30 cellular contexts compared by ENCODE assay signal in the genomic region with DNA sequence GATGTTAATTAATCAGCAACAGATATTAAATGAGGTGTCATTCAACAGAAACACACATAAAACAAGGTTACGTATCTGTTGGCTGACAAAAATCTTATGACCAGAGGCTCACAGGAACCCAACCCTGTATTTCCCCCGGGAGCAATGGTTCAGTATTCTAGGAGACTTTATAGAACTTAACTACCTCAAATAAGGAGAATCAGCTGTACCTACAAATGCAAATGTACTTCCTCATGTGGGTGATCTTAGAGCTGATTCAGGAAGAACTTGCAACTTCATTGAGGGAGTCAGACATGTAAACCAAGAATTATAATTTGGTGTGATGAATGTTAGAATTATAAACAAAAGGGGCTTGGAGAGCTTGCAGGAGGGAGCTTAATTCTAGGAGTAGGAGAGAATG. TPM values are rescaled to one million over a fixed set of nuclear protein-coding genes. Genes with fewer than 3 reads are reported as not detected.
"Had no signal": no experiment of that assay in that cellular context is flagged by ENCODE, and none has a peak within 500 bp of the region (broad histone marks: within the 10 kb centered on the region; RNA-seq: fewer than 3 reads in every experiment).

No MANE protein-coding gene starts in this region.

- H3K9me3 Mint-ChIP-seq: activated CD4-positive, alpha-beta memory T cell treated with anti-CD3 and anti-CD28 coated beads, Interleukin-2, amount 10 ng/mL, durations not matched to agents 7 days and 5 days; activated CD4-positive, alpha-beta T cell treated with anti-CD3 and anti-CD28 coated beads, Interleukin-2, amount 10 ng/mL, durations not matched to agents 24 days and 14 days; activated T-cell treated with anti-CD3 and anti-CD28 coated beads, Interleukin-2, amount 50 U/mL, for 24 hours; activated T-cell treated with anti-CD3 and anti-CD28 coated beads, Interleukin-2, amount 50 U/mL, for 72 hours; central memory CD8-positive, alpha-beta T cell; effector memory CD8-positive, alpha-beta T cell had no signal

- H3K36me3 ChIP-seq: brain microvascular endothelial cell, esophagus muscularis mucosa, gastrocnemius medialis had no signal

- H3K4me3 Mint-ChIP-seq: activated CD4-positive, alpha-beta memory T cell treated with anti-CD3 and anti-CD28 coated beads, Interleukin-2, amount 10 ng/mL, durations not matched to agents 7 days and 5 days; activated CD4-positive, alpha-beta T cell treated with anti-CD3 and anti-CD28 coated beads for 36 hours; activated CD4-positive, alpha-beta T cell treated with anti-CD3 and anti-CD28 coated beads, Interleukin-2, amount 10 ng/mL, durations not matched to agents 24 days and 14 days; activated naive CD8-positive, alpha-beta T cell; activated T-cell treated with anti-CD3 and anti-CD28 coated beads, Interleukin-2, amount 50 U/mL, for 24 hours; activated T-cell treated with anti-CD3 and anti-CD28 coated beads, Interleukin-2, amount 50 U/mL, for 72 hours; central memory CD8-positive, alpha-beta T cell; effector memory CD8-positive, alpha-beta T cell had no signal

- H3K9me3 ChIP-seq: esophagus muscularis mucosa, gastrocnemius medialis, heart left ventricle had no signal

- H3K4me1 ChIP-seq: gastrocnemius medialis had no signal

- ATAC-seq: activated CD4-positive, alpha-beta T cell treated with anti-CD3 and anti-CD28 coated beads for 36 hours; activated T-cell treated with anti-CD3 and anti-CD28 coated beads, Interleukin-2, amount 50 U/mL, for 72 hours; effector memory CD8-positive, alpha-beta T cell; foreskin keratinocyte; gastrocnemius medialis; heart left ventricle had no signal

- H3K4me3 ChIP-seq: esophagus muscularis mucosa, gastrocnemius medialis, heart left ventricle had no signal

- H3K27ac ChIP-seq: brain microvascular endothelial cell, esophagus muscularis mucosa, foreskin keratinocyte, gastrocnemius medialis had no signal

- H3K27me3 ChIP-seq: brain microvascular endothelial cell, foreskin keratinocyte, gastrocnemius medialis, heart left ventricle had no signal

- H3K27ac Mint-ChIP-seq: activated CD4-positive, alpha-beta memory T cell treated with anti-CD3 and anti-CD28 coated beads, Interleukin-2, amount 10 ng/mL, durations not matched to agents 7 days and 5 days; activated CD4-positive, alpha-beta T cell treated with anti-CD3 and anti-CD28 coated beads for 36 hours; activated CD4-positive, alpha-beta T cell treated with anti-CD3 and anti-CD28 coated beads, Interleukin-2, amount 10 ng/mL, durations not matched to agents 24 days and 14 days; activated naive CD8-positive, alpha-beta T cell; activated T-cell treated with anti-CD3 and anti-CD28 coated beads, Interleukin-2, amount 50 U/mL, for 24 hours; activated T-cell treated with anti-CD3 and anti-CD28 coated beads, Interleukin-2, amount 50 U/mL, for 72 hours; effector memory CD8-positive, alpha-beta T cell had no signal

- H3K27me3 Mint-ChIP-seq: activated T-cell treated with anti-CD3 and anti-CD28 coated beads, Interleukin-2, amount 50 U/mL, for 24 hours had no signal

- DNase-seq: activated CD4-positive, alpha-beta memory T cell treated with anti-CD3 and anti-CD28 coated beads, Interleukin-2, amount 10 ng/mL, durations not matched to agents 7 days and 5 days; activated CD4-positive, alpha-beta T cell treated with anti-CD3 and anti-CD28 coated beads for 36 hours; activated CD4-positive, alpha-beta T cell treated with anti-CD3 and anti-CD28 coated beads, Interleukin-2, amount 10 ng/mL, durations not matched to agents 24 days and 14 days; activated CD4-positive, alpha-beta T cell treated with anti-CD3 and anti-CD28 coated beads, Interleukin-2, amount 50 U/mL, for 4 hours; activated CD4-positive, CD25-positive, alpha-beta regulatory T cell; activated CD4-positive, CD25-positive, alpha-beta regulatory T cell treated with anti-CD3 and anti-CD28 coated beads, Interleukin-2, amount 50 U/mL, for 72 hours; activated CD8-positive, alpha-beta memory T cell treated with anti-CD3 and anti-CD28 coated beads, Interleukin-2, amount 50 U/mL, for 48 hours; activated gamma-delta T cell treated with Interleukin-2 at 50 U/mL for 16 hours; activated naive CD4-positive, alpha-beta T cell treated with anti-CD3 and anti-CD28 coated beads, Interleukin-2, amount 50 U/mL, for 16 hours; activated naive CD4-positive, alpha-beta T cell treated with Interleukin-2 at 50 U/mL for 16 hours; activated T-cell treated with anti-CD3 and anti-CD28 coated beads for 4 hours; activated T-cell treated with anti-CD3 and anti-CD28 coated beads, Interleukin-2, amount 50 U/mL, for 24 hours; activated T-cell treated with anti-CD3 and anti-CD28 coated beads, Interleukin-2, amount 50 U/mL, for 72 hours; amniotic stem cell; anterior cingulate cortex; brain microvascular endothelial cell; cortex of kidney; dermis blood vessel endothelial cell; effector CD4-positive, alpha-beta T cell; effector memory CD8-positive, alpha-beta T cell; erythroblast; foreskin keratinocyte; gastrocnemius medialis; glutamatergic neuron; heart left ventricle; T-helper 2 cell had no signal

- H3K4me1 Mint-ChIP-seq: central memory CD8-positive, alpha-beta T cell had no signal

RNA-seq across cellular contexts. Expression of a gene that starts 20.1 kb away (rescaled TPM):
- total RNA-seq: T-helper 1 cell treated with Interleukin-12 subunit alpha and Interleukin-12 subunit beta and Interleukin-4 antibody, amounts not matched to agents 30 ng/mL and 1 ng/mL, for 36 hours had no signal
- polyA plus RNA-seq: foreskin keratinocyte had no signal
